13 cellular contexts compared by ENCODE assay signal in the genomic region with DNA sequence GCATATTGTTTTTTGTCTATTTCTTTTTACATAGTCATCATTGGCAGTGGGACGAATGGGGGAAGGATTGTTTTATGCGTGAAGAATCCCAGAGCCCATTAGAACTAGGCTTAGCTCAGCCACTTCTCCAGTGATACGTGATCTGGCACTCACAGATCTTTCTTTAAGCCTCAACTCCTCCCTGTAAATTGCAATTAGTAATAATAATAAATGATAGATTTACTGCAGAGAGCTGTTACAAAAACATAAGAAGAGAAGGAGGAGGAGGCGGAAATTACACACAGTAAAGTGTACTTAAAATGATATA.
DNase-seq lines count a peak whose midpoint lies in the region; ATAC-seq and TF ChIP-seq lines count a peak whose summit lies in the region.
"Had no signal": no experiment of that assay in that cellular context is flagged by ENCODE, and none has a peak within 500 bp of the region (broad histone marks: within the 10 kb centered on the region; RNA-seq: fewer than 3 reads in every experiment).

No MANE protein-coding gene starts in this region.

- H3K27ac ChIP-seq in upper lobe of right lung (no peak overlapping the region), GM23248 (no peak overlapping the region)
- H3K27ac ChIP-seq: pancreas, WERI-Rb-1 had no signal

- peak; percentile 16 for ATAC-seq in GM18517 (IDR thresholded peaks at IDR 0.05; ENCODE audit: unreplicated experiment)
- peak; percentile 29 for ATAC-seq in GM21526 (IDR thresholded peaks at IDR 0.05; ENCODE audit: low FRiP score, unreplicated experiment)
- ATAC-seq in HG03159 (IDR thresholded peaks at IDR 0.05; ENCODE audit: unreplicated experiment) = peak; percentile 26
- ATAC-seq in upper lobe of right lung = no peak
- no peak for ATAC-seq in GM21737 (IDR thresholded peaks at IDR 0.05; ENCODE audit: unreplicated experiment)

- H3F3A ChIP-seq in GM23248 (ENCODE audit: insufficient read depth) = no peaks in the 10 kb centered on the region

- peak overlapping the region in 2 of 3 experiments; percentile 12 to 33 for H3K27ac Mint-ChIP-seq in nephron

- no peak overlapping the region; the same call in 1 of the 2 replicates for H2AFZ ChIP-seq in GM23248

- H3K9me3 ChIP-seq in upper lobe of right lung = no peaks in the 10 kb centered on the region
- no peaks in the 10 kb centered on the region for H3K9me3 ChIP-seq in GM23248 (ENCODE audit: low read depth)
- H3K9me3 ChIP-seq: pancreas had no signal

- 28 to 29% methylated on average over 4 of the region's 4 CpGs for WGBS in GM23248 (ENCODE audit: low coverage in 1 of 2, low lambda C conversion rate in 2 of 2, missing lambda C conversion rate in 2 of 2), 2 experiments

- no peaks in the 10 kb centered on the region for H3K36me3 ChIP-seq in upper lobe of right lung
- no peaks in the 10 kb centered on the region for H3K36me3 ChIP-seq in GM23248 (ENCODE audit: low read depth)
- H3K36me3 ChIP-seq: pancreas, WERI-Rb-1 had no signal

- H3K4me2 ChIP-seq in GM23248 (ENCODE audit: unreplicated experiment) = no peak overlapping the region

- H4K20me1 ChIP-seq in GM23248 (ENCODE audit: insufficient read depth) = no peaks in the 10 kb centered on the region

- H3K9me2 ChIP-seq in GM23248 (ENCODE audit: insufficient read depth) = no peaks in the 10 kb centered on the region

- peak overlapping the region in 2 of 3 experiments; percentile 6 to 40 for H3K4me3 Mint-ChIP-seq in nephron

- H3K9ac ChIP-seq in GM23248 = no peak overlapping the region

- DNase-seq in upper lobe of right lung = no peak
- no peak for DNase-seq in GM23248
- no peak for DNase-seq in NK-92 treated with Interleukin-12 subunit alpha and Interleukin-12 subunit beta, amount 100 ng/mL, for 24 hours (lab: John Stamatoyannopoulos, UW)
- DNase-seq: activated gamma-delta T cell treated with Interleukin-2 at 50 U/mL for 16 hours; cortex of kidney; stimulated activated naive CD4-positive, alpha-beta T cell had no signal

- peaks cover 26% of the 10 kb centered on the region for H3K4me1 Mint-ChIP-seq in nephron

- H3K36me3 Mint-ChIP-seq in nephron (ENCODE audit: low read depth) = no peaks in the 10 kb centered on the region

- peaks cover 7% of the 10 kb centered on the region for H3K4me1 ChIP-seq in upper lobe of right lung
- no peaks in the 10 kb centered on the region for H3K4me1 ChIP-seq in GM23248 (ENCODE audit: insufficient read depth)
- H3K4me1 ChIP-seq: pancreas had no signal

- no peaks in the 10 kb centered on the region for H3K27me3 Mint-ChIP-seq in nephron (ENCODE audit: low read depth)

- in situ Hi-C loops in GM23248 (cut with MboI) = no loop called here

- no peaks in the 10 kb centered on the region for H3K79me2 ChIP-seq in GM23248 (ENCODE audit: insufficient read depth)

- H3K4me3 ChIP-seq in upper lobe of right lung (no peak overlapping the region), GM23248 (no peak overlapping the region)
- H3K4me3 ChIP-seq: pancreas had no signal

- H3K27me3 ChIP-seq in upper lobe of right lung = no peaks in the 10 kb centered on the region
- no peaks in the 10 kb centered on the region for H3K27me3 ChIP-seq in GM23248 (replicated peaks; ENCODE audit: insufficient read depth)
- H3K27me3 ChIP-seq: pancreas had no signal

- intact Hi-C loops in upper lobe of right lung (cut with DNase I) = no loop called here

- TF ChIP-seq CTCF in nephron (IDR thresholded peaks at IDR 0.05; ENCODE audit: unreplicated experiment in 3 of 3) = no peak
- TF ChIP-seq CTCF in upper lobe of right lung (IDR thresholded peaks at IDR 0.05) = no peak

- no peaks in the 10 kb centered on the region for H3K9me3 Mint-ChIP-seq in nephron

Comparison
In these comparisons a context has a peak if more than half of its experiments do, and no peak if none do; other contexts are left out.
1. ATAC-seq: peak in GM18517 (single experiment), GM21526 (single experiment) and HG03159 (single experiment); none in upper lobe of right lung (single experiment) and GM21737 (single experiment).